1 cellular context compared by ENCODE assay signal in the genomic region with DNA sequence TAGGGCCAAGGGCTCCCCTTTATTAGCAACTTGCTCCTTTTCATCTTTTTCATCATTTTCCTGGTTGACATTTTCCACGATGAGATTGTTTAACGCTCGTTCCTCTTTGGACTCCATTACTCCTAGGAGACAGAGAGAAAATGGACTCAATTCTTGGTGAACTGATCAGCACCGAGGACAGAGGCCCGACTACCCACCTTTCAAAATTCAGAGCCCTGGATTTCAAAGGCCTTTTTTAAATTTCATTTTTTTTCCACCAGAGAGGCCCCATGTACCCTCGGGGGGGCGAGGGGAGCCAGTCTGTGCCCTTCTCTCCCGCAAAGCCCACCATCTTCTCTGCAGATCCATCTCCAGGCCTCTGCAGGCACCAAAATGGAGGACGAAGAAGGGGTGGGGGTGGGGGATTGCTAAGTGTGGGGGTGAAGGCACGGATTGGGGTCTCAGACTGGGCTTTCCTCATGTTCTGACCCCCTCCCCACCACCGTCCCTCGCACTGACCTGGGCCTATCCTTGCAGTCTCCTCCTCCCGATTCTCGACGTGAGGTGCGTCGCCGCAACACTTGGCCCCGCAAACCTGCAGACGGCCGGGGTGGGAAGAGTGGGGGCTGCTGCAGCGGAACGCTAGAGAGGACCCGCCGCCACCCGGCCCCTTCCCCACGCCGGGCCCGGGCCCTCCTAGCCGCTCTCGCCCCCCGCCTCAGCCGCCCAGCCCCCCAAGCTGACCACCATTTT.
TF ChIP-seq lines count a peak whose summit lies in the region.

No MANE protein-coding gene starts in this region.

TF ChIP-seq in endothelial cell of umbilical vein, 7 proteins besides CTCF, POLR2A, EP300 and RAD21:
- TF ChIP-seq GATA2 (IDR thresholded peaks at IDR 0.05; ENCODE audit: insufficient read depth, insufficient read length, low read depth, low read length) = no peak
- TF ChIP-seq, protein P1, sequence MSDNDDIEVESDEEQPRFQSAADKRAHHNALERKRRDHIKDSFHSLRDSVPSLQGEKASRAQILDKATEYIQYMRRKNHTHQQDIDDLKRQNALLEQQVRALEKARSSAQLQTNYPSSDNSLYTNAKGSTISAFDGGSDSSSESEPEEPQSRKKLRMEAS (IDR thresholded peaks at IDR 0.05; ENCODE audit: insufficient read depth, insufficient read length) = no peak
- no peak for TF ChIP-seq FOS (IDR thresholded peaks at IDR 0.05; ENCODE audit: borderline replicate concordance, insufficient read depth, low read length)
- no peak for TF ChIP-seq JUN (IDR thresholded peaks at IDR 0.05; ENCODE audit: borderline replicate concordance, insufficient read depth, insufficient read length, low read depth)
- no peak for TF ChIP-seq MYC (IDR thresholded peaks at IDR 0.05; ENCODE audit: low read depth, low read length)
- no peak for TF ChIP-seq EZH2 (IDR thresholded peaks at IDR 0.05; ENCODE audit: borderline replicate concordance, low read depth, low read length, severe bottlenecking)
- TF ChIP-seq POLR2AphosphoS5 (IDR thresholded peaks at IDR 0.05; ENCODE audit: insufficient read depth, low read depth, low read length) = no peak
